31 cellular contexts compared by ENCODE assay signal in the genomic region with DNA sequence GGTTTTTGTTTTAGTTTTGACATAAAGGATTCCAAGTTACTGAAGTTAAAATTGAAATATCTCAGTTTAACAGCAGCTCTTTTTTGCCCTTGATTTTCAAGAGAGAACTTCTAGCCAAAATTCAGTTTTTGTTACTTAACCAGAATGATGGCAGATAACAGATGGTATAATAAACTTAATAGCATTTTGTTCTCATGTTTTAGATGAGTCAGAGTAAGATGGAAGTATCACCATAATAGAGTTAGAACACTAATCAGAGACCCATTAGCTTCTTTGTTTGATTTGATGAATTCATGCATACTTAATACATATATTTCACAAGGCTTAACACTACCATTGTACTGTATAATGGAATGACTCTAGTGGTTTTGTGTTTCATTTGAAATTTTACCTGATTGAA.
"Had no signal": no experiment of that assay in that cellular context is flagged by ENCODE, and none has a peak within 500 bp of the region (broad histone marks: within the 10 kb centered on the region; RNA-seq: fewer than 3 reads in every experiment).

No MANE protein-coding gene starts in this region.

- ATAC-seq: activated CD8-positive, alpha-beta T cell treated with anti-CD3 and anti-CD28 coated beads for 36 hours; activated naive CD4-positive, alpha-beta T cell treated with anti-CD3 and anti-CD28 coated beads, Interleukin-2, amount 50 U/mL, for 72 hours; activated T-cell treated with anti-CD3 and anti-CD28 coated beads, Interleukin-2, amount 50 U/mL, for 4 hours; activated T-cell treated with anti-CD3 and anti-CD28 coated beads, Interleukin-2, amount 50 U/mL, for 72 hours; activated T-helper 17 cell treated with anti-CD3 and anti-CD28 coated beads, Interleukin-2, amount 50 U/mL, for 72 hours; body of pancreas had no signal

- H3K4me3 ChIP-seq: adrenal gland, body of pancreas, breast epithelium had no signal

- H3K9me3 ChIP-seq: adrenal gland, body of pancreas, breast epithelium had no signal

- H3K36me3 ChIP-seq: breast epithelium had no signal

- H3K4me1 ChIP-seq: adrenal gland, body of pancreas, breast epithelium had no signal

- H3K27me3 ChIP-seq: adrenal gland, body of pancreas, brain microvascular endothelial cell, breast epithelium had no signal

- DNase-seq: activated B cell treated with CpG ODN at 0.5 μM for 24 hours; activated CD4-positive, alpha-beta memory T cell treated with anti-CD3 and anti-CD28 coated beads for 36 hours; activated CD4-positive, alpha-beta T cell treated with anti-CD3 and anti-CD28 coated beads for 4 hours; activated CD4-positive, alpha-beta T cell treated with anti-CD3 and anti-CD28 coated beads, Interleukin-2, amount 10 ng/mL, durations not matched to agents 24 days and 14 days; activated CD4-positive, alpha-beta T cell treated with anti-CD3 and anti-CD28 coated beads, Interleukin-2, amount 50 U/mL, for 1 hour; activated CD4-positive, alpha-beta T cell treated with anti-CD3 and anti-CD28 coated beads, Interleukin-2, amount 50 U/mL, for 4 hours; activated CD4-positive, CD25-positive, alpha-beta regulatory T cell treated with anti-CD3 and anti-CD28 coated beads, Interleukin-2, amount 50 U/mL, for 72 hours; activated CD8-positive, alpha-beta memory T cell treated with anti-CD3 and anti-CD28 coated beads, Interleukin-2, amount 50 U/mL, for 4 hours; activated CD8-positive, alpha-beta T cell treated with anti-CD3 and anti-CD28 coated beads for 36 hours; activated effector memory CD4-positive, alpha-beta T cell treated with anti-CD3 and anti-CD28 coated beads, Interleukin-2, amount 50 U/mL, for 16 hours; activated gamma-delta T cell treated with Interleukin-2 at 50 U/mL for 16 hours; activated naive CD4-positive, alpha-beta T cell; activated naive CD4-positive, alpha-beta T cell treated with anti-CD3 and anti-CD28 coated beads for 36 hours; activated naive CD4-positive, alpha-beta T cell treated with anti-CD3 and anti-CD28 coated beads, Interleukin-2, amount 50 U/mL, for 16 hours; activated naive CD8-positive, alpha-beta T cell treated with anti-CD3 and anti-CD28 coated beads for 36 hours; activated T-cell treated with anti-CD3 and anti-CD28 coated beads for 4 hours; activated T-cell treated with anti-CD3 and anti-CD28 coated beads, Interleukin-2, amount 50 U/mL, for 1 hour; activated T-cell treated with anti-CD3 and anti-CD28 coated beads, Interleukin-2, amount 50 U/mL, for 4 hours; activated T-cell treated with anti-CD3 and anti-CD28 coated beads, Interleukin-2, amount 50 U/mL, for 72 hours; adrenal gland; amniotic stem cell; aorta; body of pancreas; brain microvascular endothelial cell; central memory CD4-positive, alpha-beta T cell; T-helper 2 cell; T-helper 9 cell had no signal

- H3K27ac ChIP-seq: adrenal gland, body of pancreas, brain microvascular endothelial cell, breast epithelium, VCaP had no signal
